In the genomic region with DNA sequence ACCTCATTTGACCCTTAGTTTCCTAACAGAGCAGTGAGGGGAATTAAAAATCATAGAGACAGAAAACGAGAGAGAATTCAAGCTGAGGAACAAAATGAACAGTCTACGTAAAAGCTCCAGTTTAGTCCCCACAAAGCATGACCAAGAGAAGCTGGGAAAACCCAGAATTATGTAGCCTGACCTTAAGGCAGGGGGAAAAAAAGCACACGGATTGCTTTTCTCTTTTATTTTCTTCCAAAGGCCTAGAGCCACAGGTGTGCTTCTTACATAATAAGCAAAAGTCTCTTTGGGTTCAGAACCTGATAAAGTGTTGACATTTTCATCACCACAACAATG, we compare ENCODE assay signal across 8 cellular contexts. TPM values are rescaled to one million over a fixed set of nuclear protein-coding genes. Genes with fewer than 3 reads are reported as not detected.
A peak's percentile ranks its signal among the peaks of the same experiment; 100 is the strongest.
DNase-seq lines count a peak whose midpoint lies in the region; ATAC-seq lines count a peak whose summit lies in the region.

No MANE protein-coding gene starts in this region.

- peak overlapping the region; percentile 99 for H3K4me3 ChIP-seq in adipocyte (ENCODE audit: low read length)

- intact Hi-C loops in activated CD4-positive, alpha-beta T cell treated with anti-CD3 and anti-CD28 coated beads, Interleukin-2, amount 10 ng/mL, durations not matched to agents 24 days and 14 days (cut with micrococcal nuclease), result loop anchor here (1.0 to 5.0 kb wide), 2 partner anchors 23 to 37 kb away; a partner anchor contains a TSS

- H3K27me3 ChIP-seq in adipocyte (replicated peaks; ENCODE audit: control insufficient read depth, insufficient read depth, low read length) (no peaks in the 10 kb centered on the region), layer of hippocampus (ENCODE audit: control insufficient read depth, insufficient read depth, low read length) (no peaks in the 10 kb centered on the region)

- no peaks in the 10 kb centered on the region for H3K36me3 ChIP-seq in adipocyte (ENCODE audit: control insufficient read depth, insufficient read depth, low read length, severe bottlenecking)

- peaks cover 32% of the 10 kb centered on the region for H3K4me1 ChIP-seq in adipocyte (ENCODE audit: control insufficient read depth, insufficient read depth, low read length)

- no peak for ATAC-seq in HG02610 (IDR thresholded peaks at IDR 0.05; ENCODE audit: unreplicated experiment)
- no peak for ATAC-seq in GM18511 (IDR thresholded peaks at IDR 0.05; ENCODE audit: unreplicated experiment)

- H3K9me3 Mint-ChIP-seq in activated CD4-positive, alpha-beta T cell treated with anti-CD3 and anti-CD28 coated beads, Interleukin-2, amount 10 ng/mL, durations not matched to agents 24 days and 14 days, result peaks cover 5% of the 10 kb centered on the region

- peaks cover 11% of the 10 kb centered on the region for H3K36me3 Mint-ChIP-seq in activated CD4-positive, alpha-beta T cell treated with anti-CD3 and anti-CD28 coated beads, Interleukin-2, amount 10 ng/mL, durations not matched to agents 24 days and 14 days (ENCODE audit: low read depth)

- no peak for DNase-seq in activated CD4-positive, alpha-beta T cell treated with anti-CD3 and anti-CD28 coated beads, Interleukin-2, amount 10 ng/mL, durations not matched to agents 24 days and 14 days
- DNase-seq in activated CD4-positive, alpha-beta T cell treated with anti-CD3 and anti-CD28 coated beads, Interleukin-2, amount 50 U/mL, for 1 hour, result no peak
- no peak for DNase-seq in adipocyte (ENCODE audit: low read depth)
- DNase-seq in stimulated activated CD4-positive, alpha-beta T cell treated with anti-CD3 and anti-CD28 coated beads, Interleukin-2, amount 100 ng/mL, for 48 hours, result no peak

- H3K27me3 Mint-ChIP-seq in activated CD4-positive, alpha-beta T cell treated with anti-CD3 and anti-CD28 coated beads, Interleukin-2, amount 10 ng/mL, durations not matched to agents 24 days and 14 days, result no peaks in the 10 kb centered on the region

- H3K4me1 Mint-ChIP-seq in activated CD4-positive, alpha-beta T cell treated with anti-CD3 and anti-CD28 coated beads, Interleukin-2, amount 10 ng/mL, durations not matched to agents 24 days and 14 days, result peaks cover 29% of the 10 kb centered on the region

- no peaks in the 10 kb centered on the region for H3K9me3 ChIP-seq in adipocyte (ENCODE audit: control insufficient read depth, low read length)

- peak overlapping the region; percentile 96 for H3K27ac Mint-ChIP-seq in activated CD4-positive, alpha-beta T cell treated with anti-CD3 and anti-CD28 coated beads, Interleukin-2, amount 10 ng/mL, durations not matched to agents 24 days and 14 days

- H3K9ac ChIP-seq in adipocyte (ENCODE audit: low read length), result peak overlapping the region; percentile 96

- H3K4me3 Mint-ChIP-seq in activated CD4-positive, alpha-beta T cell treated with anti-CD3 and anti-CD28 coated beads, Interleukin-2, amount 10 ng/mL, durations not matched to agents 24 days and 14 days, result peak overlapping the region; percentile 99

- H3K27ac ChIP-seq in layer of hippocampus (ENCODE audit: low read depth, low read length) (peak overlapping the region; percentile 80), temporal lobe (ENCODE audit: low read depth, low read length) (peak overlapping the region; percentile 89)

RNA-seq across cellular contexts. Expression of a gene that starts 0.5 kb away (rescaled TPM):
- total RNA-seq in activated CD4-positive, alpha-beta T cell treated with anti-CD3 and anti-CD28 coated beads, Interleukin-2, amount 10 ng/mL, durations not matched to agents 24 days and 14 days, result 27.7 and 34.9 TPM in 2 replicates
- total RNA-seq in temporal lobe, result 19.7 TPM

RNA-seq across cellular contexts. Expression of a gene that starts 22.7 kb away (rescaled TPM):
- total RNA-seq in activated CD4-positive, alpha-beta T cell treated with anti-CD3 and anti-CD28 coated beads, Interleukin-2, amount 10 ng/mL, durations not matched to agents 24 days and 14 days, result 4.3 and 4.5 TPM in 2 replicates
- total RNA-seq in temporal lobe, result 3.4 TPM

RNA-seq across cellular contexts. Expression of a gene that starts 23.0 kb away (rescaled TPM):
- 55.4 and 55.6 TPM in 2 replicates for total RNA-seq in activated CD4-positive, alpha-beta T cell treated with anti-CD3 and anti-CD28 coated beads, Interleukin-2, amount 10 ng/mL, durations not matched to agents 24 days and 14 days
- total RNA-seq in temporal lobe, result 47.7 TPM
